ENCODE assay signal across 1 cellular context in genomic region chr11:124673333-124674167, GRCh38.
TF ChIP-seq lines count a peak whose summit lies in the region.

A gene with protein sequence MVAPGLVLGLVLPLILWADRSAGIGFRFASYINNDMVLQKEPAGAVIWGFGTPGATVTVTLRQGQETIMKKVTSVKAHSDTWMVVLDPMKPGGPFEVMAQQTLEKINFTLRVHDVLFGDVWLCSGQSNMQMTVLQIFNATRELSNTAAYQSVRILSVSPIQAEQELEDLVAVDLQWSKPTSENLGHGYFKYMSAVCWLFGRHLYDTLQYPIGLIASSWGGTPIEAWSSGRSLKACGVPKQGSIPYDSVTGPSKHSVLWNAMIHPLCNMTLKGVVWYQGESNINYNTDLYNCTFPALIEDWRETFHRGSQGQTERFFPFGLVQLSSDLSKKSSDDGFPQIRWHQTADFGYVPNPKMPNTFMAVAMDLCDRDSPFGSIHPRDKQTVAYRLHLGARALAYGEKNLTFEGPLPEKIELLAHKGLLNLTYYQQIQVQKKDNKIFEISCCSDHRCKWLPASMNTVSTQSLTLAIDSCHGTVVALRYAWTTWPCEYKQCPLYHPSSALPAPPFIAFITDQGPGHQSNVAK (minus strand): TSS chr11:124673739. CDS start chr11:124673708, 31 bp downstream.
SPA17 (plus strand) TSS chr11:124673904; CDS start chr11:124675265, 1,361 bp downstream.

TF ChIP-seq in HepG2, 621 proteins besides CTCF, POLR2A, EP300 and RAD21 (continued from another document and continues in another):
- TF ChIP-seq GMEB1 (CRISPR knock-in tag; IDR thresholded peaks at IDR 0.05; ENCODE audit: borderline replicate concordance) = no peak
- TF ChIP-seq TAF15 (IDR thresholded peaks at IDR 0.05; ENCODE audit: low read depth, low read length, poor library complexity, severe bottlenecking) = no peak
- TF ChIP-seq MBD4 (IDR thresholded peaks at IDR 0.05; ENCODE audit: borderline replicate concordance, low read length) = no peak
- TF ChIP-seq, protein P1, sequence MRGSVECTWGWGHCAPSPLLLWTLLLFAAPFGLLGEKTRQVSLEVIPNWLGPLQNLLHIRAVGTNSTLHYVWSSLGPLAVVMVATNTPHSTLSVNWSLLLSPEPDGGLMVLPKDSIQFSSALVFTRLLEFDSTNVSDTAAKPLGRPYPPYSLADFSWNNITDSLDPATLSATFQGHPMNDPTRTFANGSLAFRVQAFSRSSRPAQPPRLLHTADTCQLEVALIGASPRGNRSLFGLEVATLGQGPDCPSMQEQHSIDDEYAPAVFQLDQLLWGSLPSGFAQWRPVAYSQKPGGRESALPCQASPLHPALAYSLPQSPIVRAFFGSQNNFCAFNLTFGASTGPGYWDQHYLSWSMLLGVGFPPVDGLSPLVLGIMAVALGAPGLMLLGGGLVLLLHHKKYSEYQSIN (CRISPR knock-in tag; IDR thresholded peaks at IDR 0.05; ENCODE audit: borderline replicate concordance) = no peak
- 0 out of 2 replicates have a peak, but pooled peaks have one; percentile 22 for TF ChIP-seq KLF9 (CRISPR knock-in tag; IDR thresholded peaks at IDR 0.05; ENCODE audit: low read depth)
- TF ChIP-seq ZNF530 (CRISPR knock-in tag; IDR thresholded peaks at IDR 0.05; ENCODE audit: low read depth) = no peak
- TF ChIP-seq IRF2 (CRISPR knock-in tag; IDR thresholded peaks at IDR 0.05) = peak; percentile 31; the same call in 1 of the 2 replicates
- no peak for TF ChIP-seq HOMEZ (CRISPR knock-in tag; IDR thresholded peaks at IDR 0.05; ENCODE audit: low read depth)
- TF ChIP-seq, protein P2, sequence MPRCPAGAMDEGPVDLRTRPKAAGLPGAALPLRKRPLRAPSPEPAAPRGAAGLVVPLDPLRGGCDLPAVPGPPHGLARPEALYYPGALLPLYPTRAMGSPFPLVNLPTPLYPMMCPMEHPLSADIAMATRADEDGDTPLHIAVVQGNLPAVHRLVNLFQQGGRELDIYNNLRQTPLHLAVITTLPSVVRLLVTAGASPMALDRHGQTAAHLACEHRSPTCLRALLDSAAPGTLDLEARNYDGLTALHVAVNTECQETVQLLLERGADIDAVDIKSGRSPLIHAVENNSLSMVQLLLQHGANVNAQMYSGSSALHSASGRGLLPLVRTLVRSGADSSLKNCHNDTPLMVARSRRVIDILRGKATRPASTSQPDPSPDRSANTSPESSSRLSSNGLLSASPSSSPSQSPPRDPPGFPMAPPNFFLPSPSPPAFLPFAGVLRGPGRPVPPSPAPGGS (CRISPR knock-in tag; IDR thresholded peaks at IDR 0.05) = no peak
- TF ChIP-seq PAWR (CRISPR knock-in tag; IDR thresholded peaks at IDR 0.05; ENCODE audit: borderline replicate concordance) = no peak
- no peak for TF ChIP-seq ATF7 (IDR thresholded peaks at IDR 0.05)
- TF ChIP-seq ATF7 (CRISPR knock-in tag; IDR thresholded peaks at IDR 0.05) = no peak; the same call in 1 of the 2 replicates
- 0 out of 2 replicates have a peak, but pooled peaks have one; percentile 20 for TF ChIP-seq ZNF772 (CRISPR knock-in tag; IDR thresholded peaks at IDR 0.05)
- TF ChIP-seq PBX3 (CRISPR knock-in tag; IDR thresholded peaks at IDR 0.05; ENCODE audit: borderline replicate concordance) = no peak
- no peak for TF ChIP-seq CEBPB (IDR thresholded peaks at IDR 0.05; ENCODE audit: borderline replicate concordance, low read depth, low read length)
- TF ChIP-seq ATRX (CRISPR knock-in tag; IDR thresholded peaks at IDR 0.05; ENCODE audit: borderline replicate concordance) = no peak
- TF ChIP-seq ZNF33B (CRISPR knock-in tag; IDR thresholded peaks at IDR 0.05) = no peak
- peak; percentile 85 for TF ChIP-seq PHF8 (CRISPR knock-in tag; IDR thresholded peaks at IDR 0.05)
- no peak for TF ChIP-seq TARDBP (CRISPR knock-in tag; IDR thresholded peaks at IDR 0.05)
- no peak for TF ChIP-seq TEF (CRISPR knock-in tag; IDR thresholded peaks at IDR 0.05)
- TF ChIP-seq ZNF550 (CRISPR knock-in tag; IDR thresholded peaks at IDR 0.05; ENCODE audit: borderline replicate concordance) = no peak
- TF ChIP-seq PREB (CRISPR knock-in tag; IDR thresholded peaks at IDR 0.05) = no peak
- TF ChIP-seq KLF6 (CRISPR knock-in tag; IDR thresholded peaks at IDR 0.05) = peak; percentile 81
- no peak for TF ChIP-seq SNAPC2 (CRISPR knock-in tag; IDR thresholded peaks at IDR 0.05)
- TF ChIP-seq NFKBIZ (CRISPR knock-in tag; IDR thresholded peaks at IDR 0.05) = no peak; the same call in 1 of the 2 replicates
- no peak for TF ChIP-seq ZNF768 (CRISPR knock-in tag; IDR thresholded peaks at IDR 0.05)
- no peak for TF ChIP-seq ATAD3A (CRISPR knock-in tag; IDR thresholded peaks at IDR 0.05)
- TF ChIP-seq POLR2AphosphoS2 (IDR thresholded peaks at IDR 0.05; ENCODE audit: low read depth, low read length) = no peak
- peak; percentile 17; the same call in 1 of the 2 replicates for TF ChIP-seq ZNF552 (CRISPR knock-in tag; IDR thresholded peaks at IDR 0.05; ENCODE audit: borderline replicate concordance)
- no peak for TF ChIP-seq MIER3 (CRISPR knock-in tag; IDR thresholded peaks at IDR 0.05; ENCODE audit: borderline replicate concordance)
- TF ChIP-seq, protein P3, sequence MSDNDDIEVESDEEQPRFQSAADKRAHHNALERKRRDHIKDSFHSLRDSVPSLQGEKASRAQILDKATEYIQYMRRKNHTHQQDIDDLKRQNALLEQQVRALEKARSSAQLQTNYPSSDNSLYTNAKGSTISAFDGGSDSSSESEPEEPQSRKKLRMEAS (IDR thresholded peaks at IDR 0.05) = peak; percentile 17; the same call in 1 of the 2 replicates
- no peak for TF ChIP-seq ZNF335 (CRISPR knock-in tag; IDR thresholded peaks at IDR 0.05)
- TF ChIP-seq PATZ1 (CRISPR knock-in tag; IDR thresholded peaks at IDR 0.05) = peak; percentile 73
- TF ChIP-seq POGZ (CRISPR knock-in tag; IDR thresholded peaks at IDR 0.05) = peak; percentile 85
- TF ChIP-seq MTF1 (CRISPR knock-in tag; IDR thresholded peaks at IDR 0.05) = no peak
- no peak for TF ChIP-seq CBFB (CRISPR knock-in tag; IDR thresholded peaks at IDR 0.05)
- TF ChIP-seq MYC (CRISPR knock-in tag; IDR thresholded peaks at IDR 0.05; ENCODE audit: borderline replicate concordance) = peak; percentile 39; the same call in 1 of the 2 replicates
- no peak for TF ChIP-seq ZNF75D (CRISPR knock-in tag; IDR thresholded peaks at IDR 0.05; ENCODE audit: borderline replicate concordance)
- no peak for TF ChIP-seq SMAD9 (CRISPR knock-in tag; IDR thresholded peaks at IDR 0.05)
- 0 out of 2 replicates have a peak, but pooled peaks have one; percentile 34 for TF ChIP-seq MEIS2 (CRISPR knock-in tag; IDR thresholded peaks at IDR 0.05)
- TF ChIP-seq ZFP36L1 (CRISPR knock-in tag; IDR thresholded peaks at IDR 0.05) = no peak
- TF ChIP-seq, protein P4, sequence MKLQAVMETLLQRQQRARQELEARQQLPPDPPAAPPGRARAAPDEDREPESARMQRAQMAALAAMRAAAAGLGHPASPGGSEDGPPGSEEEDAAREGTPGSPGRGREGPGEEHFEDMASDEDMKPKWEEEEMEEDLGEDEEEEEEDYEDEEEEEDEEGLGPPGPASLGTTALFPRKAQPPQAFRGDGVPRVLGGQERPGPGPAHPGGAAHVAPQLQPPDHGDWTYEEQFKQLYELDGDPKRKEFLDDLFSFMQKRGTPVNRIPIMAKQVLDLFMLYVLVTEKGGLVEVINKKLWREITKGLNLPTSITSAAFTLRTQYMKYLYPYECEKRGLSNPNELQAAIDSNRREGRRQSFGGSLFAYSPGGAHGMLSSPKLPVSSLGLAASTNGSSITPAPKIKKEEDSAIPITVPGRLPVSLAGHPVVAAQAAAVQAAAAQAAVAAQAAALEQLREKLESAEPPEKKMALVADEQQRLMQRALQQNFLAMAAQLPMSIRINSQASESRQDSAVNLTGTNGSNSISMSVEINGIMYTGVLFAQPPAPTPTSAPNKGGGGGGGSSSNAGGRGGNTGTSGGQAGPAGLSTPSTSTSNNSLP (IDR thresholded peaks at IDR 0.05; ENCODE audit: low read depth, low read length) = no peak
- peak; percentile 94 for TF ChIP-seq SIN3A (IDR thresholded peaks at IDR 0.05; ENCODE audit: borderline replicate concordance, low read depth, low read length)
- TF ChIP-seq ZNF260 (CRISPR knock-in tag; IDR thresholded peaks at IDR 0.05; ENCODE audit: borderline replicate concordance, low read depth) = no peak
- TF ChIP-seq ARHGAP35 (CRISPR knock-in tag; IDR thresholded peaks at IDR 0.05; ENCODE audit: borderline replicate concordance) = no peak
- TF ChIP-seq TBX2 (CRISPR knock-in tag; IDR thresholded peaks at IDR 0.05; ENCODE audit: borderline replicate concordance) = peak; percentile 54
- no peak for TF ChIP-seq TCF7 (IDR thresholded peaks at IDR 0.05; ENCODE audit: low read depth)
- no peak for TF ChIP-seq SOX5 (CRISPR knock-in tag; IDR thresholded peaks at IDR 0.05; ENCODE audit: borderline replicate concordance)
- TF ChIP-seq, protein P5, sequence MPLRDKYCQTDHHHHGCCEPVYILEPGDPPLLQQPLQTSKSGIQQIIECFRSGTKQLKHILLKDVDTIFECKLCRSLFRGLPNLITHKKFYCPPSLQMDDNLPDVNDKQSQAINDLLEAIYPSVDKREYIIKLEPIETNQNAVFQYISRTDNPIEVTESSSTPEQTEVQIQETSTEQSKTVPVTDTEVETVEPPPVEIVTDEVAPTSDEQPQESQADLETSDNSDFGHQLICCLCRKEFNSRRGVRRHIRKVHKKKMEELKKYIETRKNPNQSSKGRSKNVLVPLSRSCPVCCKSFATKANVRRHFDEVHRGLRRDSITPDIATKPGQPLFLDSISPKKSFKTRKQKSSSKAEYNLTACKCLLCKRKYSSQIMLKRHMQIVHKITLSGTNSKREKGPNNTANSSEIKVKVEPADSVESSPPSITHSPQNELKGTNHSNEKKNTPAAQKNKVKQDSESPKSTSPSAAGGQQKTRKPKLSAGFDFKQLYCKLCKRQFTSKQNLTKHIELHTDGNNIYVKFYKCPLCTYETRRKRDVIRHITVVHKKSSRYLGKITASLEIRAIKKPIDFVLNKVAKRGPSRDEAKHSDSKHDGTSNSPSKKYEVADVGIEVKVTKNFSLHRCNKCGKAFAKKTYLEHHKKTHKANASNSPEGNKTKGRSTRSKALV (CRISPR knock-in tag; IDR thresholded peaks at IDR 0.05) = no peak
- peak; percentile 68; the same call in 1 of the 2 replicates for TF ChIP-seq NRL (CRISPR knock-in tag; IDR thresholded peaks at IDR 0.05; ENCODE audit: borderline replicate concordance)
